Comparison of ENCODE assay signal across 24 cellular contexts in genomic region chr1:59557549-59557885, GRCh38.
"Had no signal": no experiment of that assay in that cellular context is flagged by ENCODE, and none has a peak within 500 bp of the region (broad histone marks: within the 10 kb centered on the region; RNA-seq: fewer than 3 reads in every experiment).

No MANE protein-coding gene starts in this region.

- H3K27me3 Mint-ChIP-seq: activated CD4-positive, alpha-beta memory T cell treated with anti-CD3 and anti-CD28 coated beads for 36 hours; activated CD4-positive, alpha-beta T cell treated with anti-CD3 and anti-CD28 coated beads, Interleukin-2, amount 10 ng/mL, durations not matched to agents 7 days and 5 days; activated naive CD8-positive, alpha-beta T cell treated with anti-CD3 and anti-CD28 coated beads, Interleukin-2, amount 50 U/mL, for 24 hours had no signal

- H3K9ac ChIP-seq: KMS-11, SK-N-SH had no signal

- H3K4me3 Mint-ChIP-seq: activated CD4-positive, alpha-beta memory T cell treated with anti-CD3 and anti-CD28 coated beads for 36 hours; activated CD4-positive, alpha-beta T cell treated with anti-CD3 and anti-CD28 coated beads, Interleukin-2, amount 10 ng/mL, durations not matched to agents 7 days and 5 days; activated naive CD8-positive, alpha-beta T cell treated with anti-CD3 and anti-CD28 coated beads, Interleukin-2, amount 50 U/mL, for 24 hours; activated T-cell treated with anti-CD3 and anti-CD28 coated beads, Interleukin-2, amount 50 U/mL, for 4 hours; brain had no signal

- H3K27me3 ChIP-seq: ascending aorta, cardiac muscle cell had no signal

- DNase-seq: activated CD4-positive, alpha-beta memory T cell treated with anti-CD3 and anti-CD28 coated beads for 36 hours; activated CD4-positive, alpha-beta T cell treated with anti-CD3 and anti-CD28 coated beads, Interleukin-2, amount 10 ng/mL, durations not matched to agents 7 days and 5 days; activated CD4-positive, CD25-positive, alpha-beta regulatory T cell; activated CD8-positive, alpha-beta memory T cell treated with anti-CD3 and anti-CD28 coated beads for 24 hours; activated effector memory CD4-positive, alpha-beta T cell treated with anti-CD3 and anti-CD28 coated beads, Interleukin-2, amount 50 U/mL, for 16 hours; activated naive CD4-positive, alpha-beta T cell treated with Interleukin-2 at 50 U/mL for 16 hours; activated naive CD8-positive, alpha-beta T cell treated with anti-CD3 and anti-CD28 coated beads, Interleukin-2, amount 50 U/mL, for 24 hours; activated T-cell treated with anti-CD3 and anti-CD28 coated beads, Interleukin-2, amount 50 U/mL, for 4 hours; amniotic stem cell; NCI-H1092; NCI-H1417 treated with DMSO at 0.1 percent for 48 hours; NCI-H1694 treated with DMSO at 0.1 percent for 48 hours; NCI-H2029 treated with DMSO at 0.1 percent for 48 hours; NCI-H345; NCI-H526 treated with DMSO at 0.1 percent for 48 hours; SK-N-SH; T-helper 1 cell had no signal

- H3K36me3 ChIP-seq: ascending aorta, cardiac muscle cell had no signal

- H3K27ac Mint-ChIP-seq: activated CD4-positive, alpha-beta memory T cell treated with anti-CD3 and anti-CD28 coated beads for 36 hours; activated CD4-positive, alpha-beta T cell treated with anti-CD3 and anti-CD28 coated beads, Interleukin-2, amount 10 ng/mL, durations not matched to agents 7 days and 5 days; activated naive CD8-positive, alpha-beta T cell treated with anti-CD3 and anti-CD28 coated beads, Interleukin-2, amount 50 U/mL, for 24 hours had no signal

- H3K4me2 ChIP-seq: KMS-11, SK-N-SH had no signal

- H3K27ac ChIP-seq: ascending aorta, cardiac muscle cell, KMS-11, VCaP had no signal

- H3K4me3 ChIP-seq: ascending aorta, cardiac muscle cell had no signal

- ATAC-seq: activated naive CD4-positive, alpha-beta T cell treated with anti-CD3 and anti-CD28 coated beads, Interleukin-2, amount 50 U/mL, for 72 hours; activated naive CD8-positive, alpha-beta T cell treated with anti-CD3 and anti-CD28 coated beads, Interleukin-2, amount 50 U/mL, for 24 hours; activated T-cell treated with anti-CD3 and anti-CD28 coated beads, Interleukin-2, amount 50 U/mL, for 4 hours; Right ventricle myocardium inferior had no signal
